In genomic region chr6:132224943-132225342, GRCh38 we compare ENCODE assay signal across 8 cellular contexts.
"Had no signal": no experiment of that assay in that cellular context is flagged by ENCODE, and none has a peak within 500 bp of the region (broad histone marks: within the 10 kb centered on the region; RNA-seq: fewer than 3 reads in every experiment).

No MANE protein-coding gene starts in this region.

- FAIRE-seq: G401.6, GM12878, GM12891, GM12892, GM18507, GM19239 had no signal

- ATAC-seq: GM12878 had no signal

- H3K4me3 ChIP-seq: GM12878 had no signal

- DNase-seq: GDM1, GF-D8 had no signal
